Comparison of ENCODE assay signal across 20 cellular contexts in genomic region chr3:32757618-32758374, GRCh38.
A peak's percentile ranks its signal among the peaks of the same experiment; 100 is the strongest.
DNase-seq lines count a peak whose midpoint lies in the region; ATAC-seq and TF ChIP-seq lines count a peak whose summit lies in the region.
"Had no signal": no experiment of that assay in that cellular context is flagged by ENCODE, and none has a peak within 500 bp of the region (broad histone marks: within the 10 kb centered on the region; RNA-seq: fewer than 3 reads in every experiment).

No MANE protein-coding gene starts in this region.

- no peak for ATAC-seq in GM18502 (IDR thresholded peaks at IDR 0.05; ENCODE audit: poor library complexity, unreplicated experiment)
- ATAC-seq: HCT116 had no signal

- H3K4me2 ChIP-seq in BLaER1 treated with 17β-estradiol and CSF1 and Interleukin-3, amounts not matched to agents 10 nM and 100 nM: peak overlapping the region; percentile 28 to 73 (median 52)

- H3K4me1 Mint-ChIP-seq in HFFc6 (ENCODE audit: low read depth): peaks cover 10% of the 10 kb centered on the region; the same call in 1 of the 2 replicates
- peaks cover 0 to 4% of the 10 kb centered on the region in 2 donors for H3K4me1 Mint-ChIP-seq in immature natural killer cell
- H3K4me1 Mint-ChIP-seq: activated B cell treated with CpG ODN at 0.5 μM for 24 hours had no signal

- H3K27me3 Mint-ChIP-seq in HFFc6 (ENCODE audit: insufficient read depth) (no peaks in the 10 kb centered on the region), immature natural killer cell (ENCODE audit: low read depth in 3 of 3) (no peaks in the 10 kb centered on the region)
- H3K27me3 Mint-ChIP-seq: activated B cell treated with CpG ODN at 0.5 μM for 24 hours, brain had no signal

- H3K9me3 ChIP-seq in BLaER1 treated with 17β-estradiol and CSF1 and Interleukin-3, amounts not matched to agents 10 nM and 100 nM (replicated peaks in 1 of 11): no peaks in the 10 kb centered on the region
- H3K9me3 ChIP-seq in SJSA1 (replicated peaks): no peaks in the 10 kb centered on the region
- H3K9me3 ChIP-seq: ovary, Peyer's patch, tibial nerve had no signal

- H3K27ac Mint-ChIP-seq in HFFc6 (peak overlapping the region; percentile 11; the same call in 1 of the 2 replicates), immature natural killer cell (peak overlapping the region in 1 of 6 donors; percentile 22)
- H3K27ac Mint-ChIP-seq: activated B cell treated with CpG ODN at 0.5 μM for 24 hours had no signal

- no peak for TF ChIP-seq CTCF in HFFc6 (IDR thresholded peaks at IDR 0.05)

- peak overlapping the region in 1 of 10 experiments; percentile 31; a peak in 1 of 20 replicates for H3K4me3 ChIP-seq in BLaER1 treated with 17β-estradiol and CSF1 and Interleukin-3, amounts not matched to agents 10 nM and 100 nM
- no peak overlapping the region for H3K4me3 ChIP-seq in SJSA1
- H3K4me3 ChIP-seq: ovary, Peyer's patch, skin epidermis, tibial nerve had no signal

- H3K36me3 ChIP-seq in BLaER1 treated with 17β-estradiol and CSF1 and Interleukin-3, amounts not matched to agents 10 nM and 100 nM: peaks cover 20 to 43% (median 33%) of the 10 kb centered on the region in 11 experiments
- H3K36me3 ChIP-seq in SJSA1: peaks cover 10% of the 10 kb centered on the region
- H3K36me3 ChIP-seq: ovary had no signal

- H3K4me3 Mint-ChIP-seq in HFFc6: no peak overlapping the region
- H3K4me3 Mint-ChIP-seq in immature natural killer cell: no peak overlapping the region
- H3K4me3 Mint-ChIP-seq: activated B cell treated with CpG ODN at 0.5 μM for 24 hours, brain had no signal

- H3K9me3 Mint-ChIP-seq in HFFc6 (no peaks in the 10 kb centered on the region), immature natural killer cell (no peaks in the 10 kb centered on the region)
- H3K9me3 Mint-ChIP-seq: activated B cell treated with CpG ODN at 0.5 μM for 24 hours, brain had no signal

- H3K36me3 Mint-ChIP-seq in HFFc6 (ENCODE audit: low read depth): no peaks in the 10 kb centered on the region
- H3K36me3 Mint-ChIP-seq in immature natural killer cell: peaks cover 7 to 12% (median 11%) of the 10 kb centered on the region in 3 donors

- H4K20me1 ChIP-seq in BLaER1 treated with 17β-estradiol and CSF1 and Interleukin-3, amounts not matched to agents 10 nM and 100 nM: no peaks in the 10 kb centered on the region

- no peak for DNase-seq in HFFc6
- peak in 1 of 2 experiments; percentile 3 for DNase-seq in SJSA1 (ENCODE audit: low read depth in 1 of 2, low spot score in 2 of 2)
- peak; percentile 20 for DNase-seq in iris pigment epithelial cell (ENCODE audit: low read depth)
- DNase-seq in stimulated activated CD8-positive, alpha-beta memory T cell treated with anti-CD3 and anti-CD28 coated beads, Interleukin-4, amount 100 ng/mL, for 48 hours: no peak
- DNase-seq in inferior parietal cortex (ENCODE audit: extremely low spot score): no peak
- DNase-seq in immature natural killer cell: no peak
- DNase-seq: activated B cell treated with CpG ODN at 0.5 μM for 24 hours; activated naive CD4-positive, alpha-beta T cell treated with Interleukin-2 at 50 U/mL for 16 hours; effector CD4-positive, alpha-beta T cell; NCI-H1048; NCI-H69; ovary; Peyer's patch; T-helper 1 cell had no signal

- no peaks in the 10 kb centered on the region for H3K27me3 ChIP-seq in BLaER1 treated with 17β-estradiol and CSF1 and Interleukin-3, amounts not matched to agents 10 nM and 100 nM
- H3K27me3 ChIP-seq in SJSA1 (replicated peaks): no peaks in the 10 kb centered on the region
- H3K27me3 ChIP-seq: ovary, Peyer's patch, tibial nerve had no signal

- H3K9ac ChIP-seq in BLaER1 treated with 17β-estradiol and CSF1 and Interleukin-3, amounts not matched to agents 10 nM and 100 nM: peak overlapping the region in 5 of 11 experiments; percentile 23 to 57 (median 33); a peak in 6 of 22 replicates

- peaks cover 40 to 53% (median 44%) of the 10 kb centered on the region in 10 experiments for H3K4me1 ChIP-seq in BLaER1 treated with 17β-estradiol and CSF1 and Interleukin-3, amounts not matched to agents 10 nM and 100 nM
- H3K4me1 ChIP-seq in SJSA1 (replicated peaks): peaks cover 12% of the 10 kb centered on the region; the same call in 1 of the 2 replicates
- H3K4me1 ChIP-seq: Peyer's patch, tibial nerve had no signal

- peak overlapping the region in 10 of 11 experiments; percentile 38 to 74 (median 58); a peak in 21 of 22 replicates for H3K27ac ChIP-seq in BLaER1 treated with 17β-estradiol and CSF1 and Interleukin-3, amounts not matched to agents 10 nM and 100 nM
- peak overlapping the region; percentile 31; the same call in 1 of the 2 replicates for H3K27ac ChIP-seq in SJSA1
- H3K27ac ChIP-seq: ovary, Peyer's patch, skin epidermis, tibial nerve had no signal
